Comparison of ENCODE assay signal across 8 cellular contexts in the genomic region with DNA sequence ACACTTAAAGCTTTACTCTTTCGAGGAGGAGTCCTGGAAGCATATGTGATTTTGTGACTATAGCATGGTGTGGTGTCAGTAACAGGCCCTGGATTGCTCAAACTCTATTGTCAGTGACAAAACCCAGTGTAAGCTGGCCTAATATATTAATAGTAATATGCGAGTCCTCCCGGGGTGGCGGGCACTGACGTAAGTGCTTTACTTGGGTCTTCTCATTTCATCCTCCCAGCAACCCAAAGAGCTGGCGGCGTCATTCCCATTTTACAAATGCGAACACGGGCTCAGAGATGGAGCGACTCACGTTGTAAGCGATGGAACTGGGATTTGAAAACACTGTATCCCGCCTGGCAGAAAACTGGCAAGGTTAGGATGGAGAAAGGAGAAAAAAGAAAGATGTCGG. TPM values are rescaled to one million over a fixed set of nuclear protein-coding genes. Genes with fewer than 3 reads are reported as not detected.
DNase-seq lines count a peak whose midpoint lies in the region; ATAC-seq and TF ChIP-seq lines count a peak whose summit lies in the region.

No MANE protein-coding gene starts in this region.

- no peaks in the 10 kb centered on the region for H3K27me3 ChIP-seq in CD4-positive, alpha-beta memory T cell (ENCODE audit: insufficient read depth, low read length)
- no peaks in the 10 kb centered on the region for H3K27me3 ChIP-seq in MG63
- no peaks in the 10 kb centered on the region for H3K27me3 ChIP-seq in effector memory CD4-positive, alpha-beta T cell (replicated peaks; ENCODE audit: control insufficient read depth, insufficient read depth, low read length, poor library complexity, severe bottlenecking)

- H3K4me1 Mint-ChIP-seq in CD4-positive, alpha-beta memory T cell = peaks cover 26 to 74% (median 53%) of the 10 kb centered on the region in 4 donors
- H3K4me1 Mint-ChIP-seq in neural crest cell = peaks cover 36% of the 10 kb centered on the region

- CTCF ChIA-PET in CD4-positive, alpha-beta memory T cell (lab: Charles Lee; ENCODE audit: partially characterized antibody) = interaction anchor here (1.1 kb wide), 1 partner anchor 30 kb away, joined by 3 read pairs; no protein-coding TSS in a partner anchor

- H3K36me3 Mint-ChIP-seq in CD4-positive, alpha-beta memory T cell = peaks cover 20 to 36% of the 10 kb centered on the region in 2 donors
- H3K36me3 Mint-ChIP-seq in neural crest cell (ENCODE audit: low read depth) = peaks cover 4% of the 10 kb centered on the region

- H3K9me3 Mint-ChIP-seq in CD4-positive, alpha-beta memory T cell = no peaks in the 10 kb centered on the region
- H3K9me3 Mint-ChIP-seq in neural crest cell = no peaks in the 10 kb centered on the region

- H3K27ac ChIP-seq in CD4-positive, alpha-beta memory T cell (ENCODE audit: low read depth, low read length) = peak overlapping the region; percentile 82
- H3K27ac ChIP-seq in effector memory CD4-positive, alpha-beta T cell (ENCODE audit: insufficient read depth, low read length, poor library complexity, severe bottlenecking) = peak overlapping the region; percentile 86

- peak overlapping the region; percentile 92 to 97 (median 94) for H3K4me3 Mint-ChIP-seq in CD4-positive, alpha-beta memory T cell
- H3K4me3 Mint-ChIP-seq in neural crest cell = peak overlapping the region; percentile 94

- DNase-seq in CD4-positive, alpha-beta memory T cell = no peak
- DNase-seq in MG63 = no peak
- no peak for DNase-seq in effector memory CD4-positive, alpha-beta T cell
- no peak for DNase-seq in neural crest cell (ENCODE audit: low read depth, low spot score)
- no peak for DNase-seq in retina
- DNase-seq in NCI-H1694 (lab: John Stamatoyannopoulos, UW) = no peak
- DNase-seq in ureter (ENCODE audit: low spot score) = no peak

- no peak for ATAC-seq in HG03432 (IDR thresholded peaks at IDR 0.05; ENCODE audit: unreplicated experiment)

- H3K36me3 ChIP-seq in CD4-positive, alpha-beta memory T cell (ENCODE audit: insufficient read depth, low read length) = peaks cover 12% of the 10 kb centered on the region
- no peaks in the 10 kb centered on the region for H3K36me3 ChIP-seq in MG63
- peaks cover 9% of the 10 kb centered on the region for H3K36me3 ChIP-seq in effector memory CD4-positive, alpha-beta T cell (ENCODE audit: control insufficient read depth, insufficient read depth, low read length)

- peaks cover 65% of the 10 kb centered on the region for H3K4me1 ChIP-seq in CD4-positive, alpha-beta memory T cell (ENCODE audit: insufficient read depth, low read length)
- peaks cover 34% of the 10 kb centered on the region for H3K4me1 ChIP-seq in effector memory CD4-positive, alpha-beta T cell (ENCODE audit: control insufficient read depth, insufficient read depth, low read length, poor library complexity, severe bottlenecking)

- peak overlapping the region; percentile 70 to 83 for H3K4me3 ChIP-seq in CD4-positive, alpha-beta memory T cell (ENCODE audit: low read length in 2 of 2)
- H3K4me3 ChIP-seq in MG63 = peak overlapping the region; percentile 83
- peak overlapping the region; percentile 85 for H3K4me3 ChIP-seq in effector memory CD4-positive, alpha-beta T cell (ENCODE audit: insufficient read depth, low read depth, low read length, poor library complexity, severe bottlenecking)

- TF ChIP-seq CTCF in neural crest cell (conservative IDR thresholded peaks at IDR 0.05) = no peak

- no peaks in the 10 kb centered on the region for H3K9me3 ChIP-seq in CD4-positive, alpha-beta memory T cell (ENCODE audit: control insufficient read depth in 1 of 2, low read length in 2 of 2)
- H3K9me3 ChIP-seq in MG63 = no peaks in the 10 kb centered on the region
- no peaks in the 10 kb centered on the region for H3K9me3 ChIP-seq in effector memory CD4-positive, alpha-beta T cell (ENCODE audit: control insufficient read depth, low read length)

- H3K27me3 Mint-ChIP-seq in CD4-positive, alpha-beta memory T cell = no peaks in the 10 kb centered on the region
- H3K27me3 Mint-ChIP-seq in neural crest cell (ENCODE audit: low read depth) = no peaks in the 10 kb centered on the region

- H3K27ac Mint-ChIP-seq in CD4-positive, alpha-beta memory T cell = peak overlapping the region; percentile 94 to 100 (median 99)
- no peak overlapping the region for H3K27ac Mint-ChIP-seq in neural crest cell (ENCODE audit: unreplicated experiment)

- POLR2A ChIA-PET in CD4-positive, alpha-beta memory T cell (lab: Charles Lee; ENCODE audit: partially characterized antibody) = interaction anchor here (0.5 to 5.2 kb wide), 6 partner anchors 29 to 1089 kb away, joined by 3 to 71 read pairs (median 10); a partner anchor contains a TSS

- intact Hi-C loops in CD4-positive, alpha-beta memory T cell (cut with micrococcal nuclease) = loop anchor here (1.0 to 5.0 kb wide), 3 partner anchors 29 to 150 kb away; a partner anchor contains a TSS

RNA-seq across cellular contexts. Expression of a gene that starts 0.6 kb away (rescaled TPM):
- 100 to 1,000 TPM; 140 to 147 TPM for total RNA-seq in CD4-positive, alpha-beta memory T cell
- polyA plus RNA-seq in CD4-positive, alpha-beta memory T cell = 10 to 100 TPM; 17.3 to 31.7 TPM
- total RNA-seq in MG63 (2014; rRNA removed; shearing (Covaris generic); ENCODE audit: low replicate concordance) = 4.8 and 9.5 TPM in 2 replicates
- 30.3 and 35.2 TPM in 2 replicates for total RNA-seq in neural crest cell
- total RNA-seq in ureter = 37.9 TPM

RNA-seq across cellular contexts. Expression of a gene that starts 28.8 kb away (rescaled TPM):
- 10 to 100 TPM; 73.8 to 80.4 TPM for total RNA-seq in CD4-positive, alpha-beta memory T cell
- polyA plus RNA-seq in CD4-positive, alpha-beta memory T cell = 10 to 100 TPM; 14.6 to 19.0 TPM
- total RNA-seq in MG63 (2014; rRNA removed; shearing (Covaris generic); ENCODE audit: low replicate concordance) = 12.5 and 37.3 TPM in 2 replicates
- total RNA-seq in neural crest cell = 112 and 119 TPM in 2 replicates
- total RNA-seq in ureter = 141 TPM

RNA-seq across cellular contexts. Expression of a gene that starts 41.4 kb away (rescaled TPM):
- total RNA-seq in CD4-positive, alpha-beta memory T cell = not detected
- polyA plus RNA-seq in CD4-positive, alpha-beta memory T cell = not detected
- total RNA-seq in MG63 (2014; rRNA removed; shearing (Covaris generic); ENCODE audit: low replicate concordance) = 0.74 TPM in 1 of 2 replicates, not detected in the other
- not detected in 2 replicates for total RNA-seq in neural crest cell
- total RNA-seq in ureter = 0.73 TPM
